7 cellular contexts compared by ENCODE assay signal in the genomic region with DNA sequence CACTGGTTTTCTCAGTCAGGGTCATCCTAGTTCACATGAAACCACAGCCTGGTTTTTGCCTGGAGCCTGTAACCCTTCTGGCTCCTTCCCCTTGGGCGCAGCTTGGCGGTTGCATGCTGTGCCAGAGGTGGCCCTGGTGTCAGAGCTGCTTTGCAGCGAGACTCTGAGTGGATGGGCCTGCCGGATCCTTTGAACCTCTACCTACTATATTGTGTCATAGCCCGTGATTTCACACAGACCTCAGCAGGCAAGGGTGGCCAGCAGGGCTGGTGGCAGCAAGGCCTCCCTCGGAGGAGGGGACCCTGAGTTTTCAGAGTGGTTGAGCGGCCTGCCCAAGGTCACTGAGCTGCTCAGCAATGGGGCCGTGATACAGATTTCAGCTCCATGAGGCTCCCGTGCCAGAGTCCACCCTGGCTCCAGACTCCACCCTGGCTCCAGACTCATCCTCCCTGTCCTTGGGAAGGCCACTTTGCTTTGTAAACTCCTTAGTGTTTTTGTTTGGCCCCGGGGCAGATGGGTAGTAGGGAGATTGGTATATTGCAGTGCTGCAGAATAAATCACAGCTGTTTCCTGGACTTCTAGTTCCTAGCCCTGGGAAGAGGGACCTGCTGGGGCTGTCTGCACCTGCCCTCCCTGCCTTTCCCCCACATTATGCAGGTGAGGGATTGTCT. TPM values are rescaled to one million over a fixed set of nuclear protein-coding genes. Genes with fewer than 3 reads are reported as not detected.
DNase-seq lines count a peak whose midpoint lies in the region; ATAC-seq and TF ChIP-seq lines count a peak whose summit lies in the region.

No MANE protein-coding gene starts in this region.

- H3K9me3 Mint-ChIP-seq in H9 = no peaks in the 10 kb centered on the region
- H3K9me3 Mint-ChIP-seq in stimulated activated memory B cell treated with anti-CD40 and anti-IgM and Interleukin-4, amounts not matched to agents 10 μg/mL and 1 μg/mL and 100 μg/mL, for 72 hours = no peaks in the 10 kb centered on the region
- no peaks in the 10 kb centered on the region for H3K9me3 Mint-ChIP-seq in T-cell

- no peak overlapping the region for H2BK20ac ChIP-seq in H9 (ENCODE audit: low read depth, low read length, poor library complexity, severe bottlenecking)

- peaks cover 12% of the 10 kb centered on the region; the same call in 1 of the 2 replicates for H3K79me2 ChIP-seq in H9 (ENCODE audit: insufficient read depth, low read length)

- CTCF ChIA-PET in RWPE1 (lab: Yijun Ruan, JAX) (no interaction called here), T-cell (lab: Charles Lee) (no interaction called here)

- H3K27me3 Mint-ChIP-seq in H9 (ENCODE audit: low read depth) (no peaks in the 10 kb centered on the region), T-cell (no peaks in the 10 kb centered on the region)
- no peaks in the 10 kb centered on the region for H3K27me3 Mint-ChIP-seq in stimulated activated memory B cell treated with anti-CD40 and anti-IgM and Interleukin-4, amounts not matched to agents 10 μg/mL and 1 μg/mL and 100 μg/mL, for 72 hours

- TF ChIP-seq CTCF in H9 (conservative IDR thresholded peaks at IDR 0.05) (no peak), RWPE1 (conservative IDR thresholded peaks at IDR 0.05; ENCODE audit: low read depth) (no peak)

- H3K4me1 ChIP-seq in H9 (ENCODE audit: insufficient read depth, low read length) = no peaks in the 10 kb centered on the region
- peaks cover 52% of the 10 kb centered on the region for H3K4me1 ChIP-seq in right cardiac atrium (ENCODE audit: control insufficient read depth, insufficient read depth, low read length)

- no peak overlapping the region for H3K9ac ChIP-seq in H9 (ENCODE audit: extremely low read depth, insufficient read length, low read length)

- no peak overlapping the region for H4K8ac ChIP-seq in H9 (replicated peaks; ENCODE audit: insufficient read length, low read depth, low read length)

- peaks cover 9% of the 10 kb centered on the region for H3K79me1 ChIP-seq in H9 (ENCODE audit: insufficient read depth, low read depth, low read length, poor library complexity, severe bottlenecking)

- no peak overlapping the region; the same call in 1 of the 2 replicates for H3K14ac ChIP-seq in H9 (ENCODE audit: insufficient read depth, low read length)

- no peak overlapping the region for H3K23ac ChIP-seq in H9 (ENCODE audit: insufficient read length, low read depth, low read length)

- H3K56ac ChIP-seq in H9 (ENCODE audit: insufficient read length, low read depth, low read length) = no peak overlapping the region

- H3K4me3 ChIP-seq in right cardiac atrium (ENCODE audit: low read length) = no peak overlapping the region

- H3K36me3 Mint-ChIP-seq in H9 (ENCODE audit: insufficient read depth in 1 of 3, low read depth in 3 of 3) = no peaks in the 10 kb centered on the region; a peak in 3 of 7 replicates
- peaks cover 5% of the 10 kb centered on the region for H3K36me3 Mint-ChIP-seq in stimulated activated memory B cell treated with anti-CD40 and anti-IgM and Interleukin-4, amounts not matched to agents 10 μg/mL and 1 μg/mL and 100 μg/mL, for 72 hours
- H3K36me3 Mint-ChIP-seq in T-cell = no peaks in the 10 kb centered on the region

- H3K4me3 Mint-ChIP-seq in H9 = no peak overlapping the region
- no peak overlapping the region for H3K4me3 Mint-ChIP-seq in stimulated activated memory B cell treated with anti-CD40 and anti-IgM and Interleukin-4, amounts not matched to agents 10 μg/mL and 1 μg/mL and 100 μg/mL, for 72 hours
- peak overlapping the region in 1 of 3 donors; percentile 61 for H3K4me3 Mint-ChIP-seq in T-cell

- no peaks in the 10 kb centered on the region for H4K20me1 ChIP-seq in H9 (ENCODE audit: control insufficient read depth, insufficient read depth, insufficient read length)

- no peak overlapping the region for H2BK15ac ChIP-seq in H9 (ENCODE audit: low read depth, low read length)

- ATAC-seq in right cardiac atrium = peak; percentile 32
- no peak for ATAC-seq in stimulated activated memory B cell treated with anti-CD40 and anti-IgM and Interleukin-4, amounts not matched to agents 10 μg/mL and 1 μg/mL and 100 μg/mL, for 72 hours
- ATAC-seq in T-cell (replicated peaks in 1 of 4) = no peak

- no peak overlapping the region for H2BK5ac ChIP-seq in H9 (ENCODE audit: insufficient read length, low read length)

- H3K4me2 ChIP-seq in H9 (ENCODE audit: insufficient read depth, insufficient read length, low read length) = no peak overlapping the region

- H3K4me1 Mint-ChIP-seq in H9 (peaks cover 22 to 27% of the 10 kb centered on the region in 2 experiments), T-cell (peaks cover 68 to 76% (median 70%) of the 10 kb centered on the region in 3 donors)
- peaks cover 71% of the 10 kb centered on the region for H3K4me1 Mint-ChIP-seq in stimulated activated memory B cell treated with anti-CD40 and anti-IgM and Interleukin-4, amounts not matched to agents 10 μg/mL and 1 μg/mL and 100 μg/mL, for 72 hours

- H2AK5ac ChIP-seq in H9 (ENCODE audit: insufficient read length, low read length) = no peak overlapping the region

- no peak overlapping the region for H2AFZ ChIP-seq in H9 (ENCODE audit: low read length)

- POLR2A ChIA-PET in RWPE1 (lab: Yijun Ruan, JAX; ENCODE audit: low non-redundant PET) = interaction anchor here (0.6 kb wide), 1 partner anchor 911 kb away, joined by 4 read pairs; no protein-coding TSS in a partner anchor
- POLR2A ChIA-PET in T-cell (lab: Charles Lee) = no interaction called here

- H3K27ac Mint-ChIP-seq in H9 = peak overlapping the region in 1 of 3 experiments; percentile 5; a peak in 1 of 7 replicates
- peak overlapping the region; percentile 3 for H3K27ac Mint-ChIP-seq in stimulated activated memory B cell treated with anti-CD40 and anti-IgM and Interleukin-4, amounts not matched to agents 10 μg/mL and 1 μg/mL and 100 μg/mL, for 72 hours
- no peak overlapping the region for H3K27ac Mint-ChIP-seq in T-cell

- no peak overlapping the region for H3K4ac ChIP-seq in H9 (ENCODE audit: low read depth, low read length)

- H3T11ph ChIP-seq in H9 (ENCODE audit: low read length) = no peak overlapping the region

- H2BK120ac ChIP-seq in H9 (ENCODE audit: low read depth, low read length, poor library complexity, severe bottlenecking) = no peak overlapping the region

- DNase-seq in H9 = peak; percentile 27
- no peak for DNase-seq in RWPE1 (ENCODE audit: low spot score)
- DNase-seq in right cardiac atrium = peak in 2 of 3 donors; percentile 66 to 71
- no peak for DNase-seq in G401 (ENCODE audit: low spot score)
- no peak for DNase-seq in T-cell
- no peak for DNase-seq in caudate nucleus (lab: John Stamatoyannopoulos, UW)

- no peaks in the 10 kb centered on the region for H3K27me3 ChIP-seq in H9 (ENCODE audit: insufficient read depth, low read length)
- H3K27me3 ChIP-seq in right cardiac atrium (ENCODE audit: control insufficient read depth, insufficient read depth) = no peaks in the 10 kb centered on the region

- no peak overlapping the region for H3K18ac ChIP-seq in H9 (ENCODE audit: insufficient read length, low read depth, low read length)

- no peaks in the 10 kb centered on the region for H3K23me2 ChIP-seq in H9 (ENCODE audit: insufficient read length, low read depth, low read length, poor library complexity, severe bottlenecking)

- no peak overlapping the region for H4K91ac ChIP-seq in H9 (ENCODE audit: insufficient read length, low read depth, low read length)

- H3K9me3 ChIP-seq in H9 (ENCODE audit: control insufficient read depth, low read depth, low read length) (no peaks in the 10 kb centered on the region), right cardiac atrium (ENCODE audit: control insufficient read depth, low read length) (no peaks in the 10 kb centered on the region)

- no CpG with 5 or more reads among the region's 10 CpGs for WGBS in H9 (ENCODE audit: extremely low coverage, insufficient read length, low lambda C conversion rate)
- 52% methylated on average over 10 of the region's 10 CpGs for WGBS in right cardiac atrium

- H2BK12ac ChIP-seq in H9 (ENCODE audit: insufficient read length, low read depth, low read length) = no peak overlapping the region

- H3K27ac ChIP-seq in H9 (ENCODE audit: insufficient read length, low read depth, low read length) (no peak overlapping the region), RWPE1 (peak overlapping the region; percentile 71), right cardiac atrium (ENCODE audit: low read length) (peak overlapping the region; percentile 19), caudate nucleus (ENCODE audit: low read depth, low read length) (no peak overlapping the region)

- H4K5ac ChIP-seq in H9 (ENCODE audit: insufficient read length, low read depth, low read length) = no peak overlapping the region

- intact Hi-C loops in right cardiac atrium (cut with DNase I) = no loop called here

- in situ Hi-C loops in G401 (cut with HindIII; ENCODE audit: low sequenced_read_pairs) = no loop called here

RNA-seq across cellular contexts. Expression of gene MPRIP, which starts 9.7 kb away (rescaled TPM):
- 129 and 132 TPM in 2 replicates for total RNA-seq in H9 (2021)
- 100 to 1,000 TPM; 295 to 331 (median 321) TPM for total RNA-seq in right cardiac atrium
- polyA plus RNA-seq in right cardiac atrium = 228 TPM
- 59.5 and 97.1 TPM in 2 replicates for total RNA-seq in G401 (2014; rRNA removed; shearing (Covaris generic))
- total RNA-seq in T-cell = 100 to 1,000 TPM; 189 to 266 (median 247) TPM

Comparison
In these comparisons a context has a peak if more than half of its experiments do, and no peak if none do; other contexts are left out.
1. DNase-seq: peak in H9 (single experiment) and right cardiac atrium (2 of 3); none in RWPE1 (single experiment), G401 (single experiment), T-cell (0 of 34) and caudate nucleus (0 of 61).
2. H3K27ac ChIP-seq: peak in RWPE1 (single experiment) and right cardiac atrium (single experiment); none in H9 (single experiment) and caudate nucleus (single experiment).
3. ATAC-seq: peak in right cardiac atrium (2 of 2); none in stimulated activated memory B cell treated with anti-CD40 and anti-IgM and Interleukin-4, amounts not matched to agents 10 μg/mL and 1 μg/mL and 100 μg/mL, for 72 hours (single experiment) and T-cell (0 of 4).